Comparison of ENCODE assay signal across 15 cellular contexts in the genomic region with DNA sequence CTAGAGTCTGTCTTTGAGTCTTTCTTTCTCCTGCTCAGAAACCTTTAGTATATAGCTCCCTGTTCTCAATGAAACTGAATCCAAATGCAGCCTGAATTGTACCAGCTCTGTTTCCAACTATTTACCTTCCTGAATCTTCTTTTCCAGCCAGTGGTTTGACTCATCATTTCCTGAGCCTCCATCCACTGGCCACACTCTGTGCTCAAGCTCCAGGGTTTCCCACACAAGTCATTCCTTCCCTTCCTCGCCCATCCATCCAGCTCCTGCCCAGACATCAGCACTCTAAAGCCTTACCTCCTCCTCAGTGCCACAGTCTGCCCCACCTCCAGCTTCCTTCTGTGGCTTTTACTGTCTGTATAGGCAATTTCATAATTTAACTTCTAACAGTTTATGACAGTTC.
DNase-seq lines count a peak whose midpoint lies in the region; ATAC-seq and TF ChIP-seq lines count a peak whose summit lies in the region.
"Had no signal": no experiment of that assay in that cellular context is flagged by ENCODE, and none has a peak within 500 bp of the region (broad histone marks: within the 10 kb centered on the region; RNA-seq: fewer than 3 reads in every experiment).

No MANE protein-coding gene starts in this region.

- H3K4me2 ChIP-seq in mammary epithelial cell (ENCODE audit: insufficient read depth, low read depth, low read length), result peak overlapping the region; percentile 8

- ATAC-seq in GM18517 (IDR thresholded peaks at IDR 0.05; ENCODE audit: unreplicated experiment), result no peak
- ATAC-seq: upper lobe of right lung had no signal

- no peaks in the 10 kb centered on the region for H3K9me3 ChIP-seq in mammary epithelial cell (replicated peaks; ENCODE audit: insufficient read depth, low read length)
- H3K9me3 ChIP-seq: upper lobe of right lung had no signal

- H3K27me3 ChIP-seq in mammary epithelial cell (ENCODE audit: insufficient read depth, low read length), result no peaks in the 10 kb centered on the region
- H3K27me3 ChIP-seq: upper lobe of right lung had no signal

- peak overlapping the region; percentile 76 for H2AFZ ChIP-seq in mammary epithelial cell (ENCODE audit: low read depth, low read length)
- H2AFZ ChIP-seq: parathyroid adenoma had no signal

- CTCF ChIA-PET in mammary epithelial cell (lab: Charles Lee; ENCODE audit: low non-redundant PET), result no interaction called here

- peaks cover 16% of the 10 kb centered on the region for H3K4me1 ChIP-seq in mammary epithelial cell (ENCODE audit: insufficient read depth, low read length)
- H3K4me1 ChIP-seq: parathyroid adenoma had no signal

- intact Hi-C loops in mammary epithelial cell (cut with micrococcal nuclease), result no loop called here

- H3K36me3 ChIP-seq in mammary epithelial cell (ENCODE audit: insufficient read depth, low read length), result no peaks in the 10 kb centered on the region
- H3K36me3 ChIP-seq: upper lobe of right lung had no signal

- no peak overlapping the region for H3K9ac ChIP-seq in mammary epithelial cell (ENCODE audit: insufficient read depth, low read length)
- H3K9ac ChIP-seq: parathyroid adenoma had no signal

- DNase-seq in AG08396 (ENCODE audit: low spot score) (peak; percentile 15), NCI-H226 (peak; percentile 79), mammary epithelial cell (peak; percentile 68), kidney tubule cell (ENCODE audit: low spot score) (peak; percentile 79), superior temporal gyrus (ENCODE audit: extremely low spot score) (no peak), HuH-7.5 (ENCODE audit: low spot score) (no peak), NK-92 (lab: John Stamatoyannopoulos, UW; ENCODE audit: unreplicated experiment) (no peak)
- DNase-seq: activated B cell treated with CpG ODN at 0.5 μM for 24 hours; cortex of kidney; DMS 273 treated with DMSO at 0.1 percent for 48 hours; NCI-H2029 treated with DMSO at 0.1 percent for 48 hours; stimulated activated CD4-positive, alpha-beta T cell treated with anti-CD3 and anti-CD28 coated beads, Interleukin-15, amount 100 ng/mL, for 24 hours; upper lobe of right lung had no signal

- H3K79me2 ChIP-seq in mammary epithelial cell (ENCODE audit: insufficient read depth, low read length), result no peaks in the 10 kb centered on the region
- H3K79me2 ChIP-seq: parathyroid adenoma had no signal

- no peak overlapping the region for H3K4me3 ChIP-seq in mammary epithelial cell (replicated peaks in 1 of 3; ENCODE audit: insufficient read depth in 1 of 3, low read depth in 2 of 3, low read length in 3 of 3)
- H3K4me3 ChIP-seq: upper lobe of right lung had no signal

- in situ Hi-C loops in mammary epithelial cell (cut with MboI; ENCODE audit: low sequenced_read_pairs in 2 of 2), result no loop called here

- no peaks in the 10 kb centered on the region for H4K20me1 ChIP-seq in mammary epithelial cell (ENCODE audit: insufficient read depth, low read length)

- TF ChIP-seq CTCF in mammary epithelial cell (conservative IDR thresholded peaks at IDR 0.05 in 1 of 2, IDR thresholded peaks at IDR 0.05 in 1 of 2; ENCODE audit: extremely low read depth in 1 of 2, insufficient read depth in 1 of 2, low read depth in 1 of 2, low read length in 2 of 2), result no peak

- no peak overlapping the region for H3K27ac ChIP-seq in mammary epithelial cell (ENCODE audit: insufficient read depth, low read depth, low read length)
- H3K27ac ChIP-seq: parathyroid adenoma, upper lobe of right lung had no signal

- dilution Hi-C loops in mammary epithelial cell (cut with HindIII; ENCODE audit: low sequenced_read_pairs), result no loop called here

- BruUV-seq in mammary epithelial cell (replicated peaks; lab: Mats Ljungman, UMichigan), result no TSS peak

- WGBS in mammary epithelial cell (ENCODE audit: low coverage, missing lambda C conversion rate), result 56% methylated on average over 1 of the region's 1 CpG

Comparison
In these comparisons a context has a peak if more than half of its experiments do, and no peak if none do; other contexts are left out.
1. DNase-seq: peak in AG08396 (single experiment), NCI-H226 (single experiment), mammary epithelial cell (single experiment) and kidney tubule cell (single experiment); none in superior temporal gyrus (single experiment), HuH-7.5 (single experiment) and NK-92 (single experiment).